14 cellular contexts compared by ENCODE assay signal in the genomic region with DNA sequence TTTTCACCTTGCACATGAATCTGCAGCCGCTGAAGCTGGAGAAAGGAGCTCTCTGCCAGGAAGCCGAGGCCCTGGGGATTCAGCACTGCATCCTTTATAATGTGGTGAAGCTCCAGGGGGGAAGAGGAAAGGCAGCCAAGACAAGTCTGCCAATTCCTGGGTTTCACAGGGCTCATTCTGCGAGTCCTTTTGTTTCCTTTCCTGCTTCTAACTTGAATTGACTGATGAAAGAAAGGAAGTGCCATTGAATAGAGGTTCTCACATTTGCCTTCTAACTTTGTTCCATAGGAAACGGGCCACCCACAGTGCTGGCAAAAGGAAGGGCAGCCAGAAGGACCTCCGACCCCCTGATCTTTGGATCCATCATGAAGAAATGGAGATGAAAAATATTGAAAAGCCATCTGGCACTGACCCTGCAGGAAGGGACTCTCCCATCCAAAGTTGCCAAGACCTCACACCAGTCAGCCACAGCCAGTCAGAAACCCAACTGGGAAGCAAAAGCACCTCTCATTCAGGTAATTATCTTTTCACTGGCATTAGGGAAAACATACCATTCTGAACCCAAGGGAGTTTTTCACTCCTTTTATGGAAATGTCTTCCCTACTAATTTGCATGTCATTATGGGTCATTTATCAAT.
DNase-seq lines count a peak whose midpoint lies in the region; TF ChIP-seq lines count a peak whose summit lies in the region.
"Had no signal": no experiment of that assay in that cellular context is flagged by ENCODE, and none has a peak within 500 bp of the region (broad histone marks: within the 10 kb centered on the region; RNA-seq: fewer than 3 reads in every experiment).

No MANE protein-coding gene starts in this region.

- H3K4me1 ChIP-seq in endodermal cell (ENCODE audit: control insufficient read depth, insufficient read depth, low read length) (no peaks in the 10 kb centered on the region), SK-N-SH (ENCODE audit: control insufficient read depth in 1 of 2, insufficient read depth in 2 of 2, low read depth in 1 of 2, low read length in 1 of 2) (peaks cover 0 to 9% of the 10 kb centered on the region in 2 experiments; a peak in 2 of 4 replicates)
- H3K4me1 ChIP-seq: BE2C had no signal

- in situ Hi-C loops in GM13976 (cut with MboI; ENCODE audit: low sequenced_read_pairs, unreplicated experiment) = no loop called here

- TF ChIP-seq RAD21 in SK-N-SH (IDR thresholded peaks at IDR 0.05; ENCODE audit: low read length) = no peak

- peaks cover 2% of the 10 kb centered on the region for H3K9me3 Mint-ChIP-seq in endodermal cell

- POLR2A ChIA-PET in SK-N-SH (lab: Yijun Ruan, JAX) = no interaction called here

- TF ChIP-seq CTCF in endodermal cell (conservative IDR thresholded peaks at IDR 0.05) (no peak), SK-N-SH (IDR thresholded peaks at IDR 0.05) (no peak), GM13976 (IDR thresholded peaks at IDR 0.05; ENCODE audit: borderline replicate concordance, control extremely low read depth, extremely low read depth, insufficient read depth, missing control alignments) (no peak)

- H3K27ac Mint-ChIP-seq in endodermal cell = peak overlapping the region; percentile 82

- no peaks in the 10 kb centered on the region for H3K9me2 ChIP-seq in SK-N-SH

- H3K27me3 Mint-ChIP-seq in endodermal cell (ENCODE audit: insufficient read depth) = no peaks in the 10 kb centered on the region

- H3K9me3 ChIP-seq in endodermal cell (ENCODE audit: control insufficient read depth, low read length) (no peaks in the 10 kb centered on the region), SK-N-SH (peaks cover 4% of the 10 kb centered on the region; the same call in 1 of the 2 replicates)
- H3K9me3 ChIP-seq: BE2C, sigmoid colon, stomach had no signal

- H4K20me1 ChIP-seq in SK-N-SH (ENCODE audit: insufficient read depth) = no peaks in the 10 kb centered on the region

- H3K36me3 Mint-ChIP-seq in endodermal cell (ENCODE audit: low read depth) = no peaks in the 10 kb centered on the region

- 42 to 54% methylated on average over 2 to 5 of the region's 5 CpGs for WGBS in endodermal cell (ENCODE audit: insufficient coverage in 1 of 2, insufficient read length in 1 of 2), 2 experiments
- WGBS in SK-N-SH (ENCODE audit: low lambda C conversion rate) = 17% methylated on average over 5 of the region's 5 CpGs

- H3K27ac ChIP-seq in endodermal cell (ENCODE audit: low read depth, low read length) (peak overlapping the region; percentile 69), layer of hippocampus (ENCODE audit: low read depth, low read length) (peak overlapping the region; percentile 6), SK-N-SH (ENCODE audit: low read depth in 2 of 2, low read length in 1 of 2) (no peak overlapping the region)
- H3K27ac ChIP-seq: sigmoid colon, stomach had no signal

- H3K79me2 ChIP-seq in SK-N-SH (ENCODE audit: insufficient read depth) = no peaks in the 10 kb centered on the region

- H3F3A ChIP-seq in SK-N-SH (replicated peaks; ENCODE audit: insufficient read depth) = no peaks in the 10 kb centered on the region

- H3K4me3 ChIP-seq in endodermal cell (ENCODE audit: low read length) (no peak overlapping the region), SK-N-SH (ENCODE audit: low read depth in 2 of 2, low read length in 1 of 2) (no peak overlapping the region)
- H3K4me3 ChIP-seq: sigmoid colon, stomach had no signal

- TF ChIP-seq EP300 in SK-N-SH (IDR thresholded peaks at IDR 0.05; ENCODE audit: borderline replicate concordance in 1 of 2, low read depth in 1 of 2, low read length in 1 of 2) = no peak

- no peak overlapping the region for H3K4me2 ChIP-seq in SK-N-SH

- H3K27me3 ChIP-seq in endodermal cell (ENCODE audit: control insufficient read depth, insufficient read depth, low read length, poor library complexity, severe bottlenecking) (no peaks in the 10 kb centered on the region), layer of hippocampus (ENCODE audit: control insufficient read depth, insufficient read depth, low read length) (no peaks in the 10 kb centered on the region), SK-N-SH (ENCODE audit: insufficient read depth) (no peaks in the 10 kb centered on the region)
- H3K27me3 ChIP-seq: BE2C, sigmoid colon, stomach had no signal

- H3K4me1 Mint-ChIP-seq in endodermal cell = peaks cover 13% of the 10 kb centered on the region

- H3K9ac ChIP-seq in endodermal cell (ENCODE audit: extremely low read depth, low read length, poor library complexity, severe bottlenecking) (no peak overlapping the region), SK-N-SH (no peak overlapping the region)

- DNase-seq in DMS 273 (lab: John Stamatoyannopoulos, UW; ENCODE audit: unreplicated experiment) (peak; percentile 96), NCI-H2081 treated with DMSO at 0.1 percent for 48 hours (lab: John Stamatoyannopoulos, UW) (peak; percentile 27), endodermal cell (peak; percentile 67), SK-N-SH (no peak), GM13976 (ENCODE audit: low spot score) (no peak), NCI-H1930 (lab: John Stamatoyannopoulos, UW) (no peak)
- DNase-seq in activated CD4-positive, alpha-beta T cell treated with anti-CD3 and anti-CD28 coated beads, Interleukin-2, amount 50 U/mL, for 4 hours = no peak
- DNase-seq: activated CD4-positive, CD25-positive, alpha-beta regulatory T cell treated with anti-CD3 and anti-CD28 coated beads, Interleukin-2, amount 50 U/mL, for 72 hours; BE2C; HCEC 1CT; NCI-H187; sigmoid colon; stomach had no signal

- no peaks in the 10 kb centered on the region for H3K36me3 ChIP-seq in endodermal cell (ENCODE audit: control insufficient read depth, insufficient read depth, low read length)
- H3K36me3 ChIP-seq in SK-N-SH (replicated peaks in 1 of 2; ENCODE audit: control insufficient read depth in 1 of 2, insufficient read depth in 2 of 2, low read length in 1 of 2) = no peaks in the 10 kb centered on the region
- H3K36me3 ChIP-seq: BE2C, sigmoid colon, stomach had no signal

- H3K4me3 Mint-ChIP-seq in endodermal cell = no peak overlapping the region

- CTCF ChIA-PET in SK-N-SH (lab: Yijun Ruan, JAX) = interaction anchor here (1.2 kb wide), 1 partner anchor 17 kb away, joined by 4 read pairs; no protein-coding TSS in a partner anchor

- H2AFZ ChIP-seq in SK-N-SH (ENCODE audit: low read depth) = no peak overlapping the region

TF ChIP-seq in SK-N-SH, 30 proteins besides CTCF, POLR2A, EP300 and RAD21:
- TF ChIP-seq YY1 (IDR thresholded peaks at IDR 0.05; ENCODE audit: low read depth) = no peak
- TF ChIP-seq NFIC (IDR thresholded peaks at IDR 0.05; ENCODE audit: borderline replicate concordance) = no peak
- no peak for TF ChIP-seq USF2 (IDR thresholded peaks at IDR 0.05; ENCODE audit: borderline replicate concordance, low read depth, low read length)
- no peak for TF ChIP-seq EZH2phosphoT487 (IDR thresholded peaks at IDR 0.05; ENCODE audit: borderline replicate concordance, low read depth)
- TF ChIP-seq NRF1 (IDR thresholded peaks at IDR 0.05; ENCODE audit: low read depth, low read length) = no peak
- no peak for TF ChIP-seq IRF3 (IDR thresholded peaks at IDR 0.05; ENCODE audit: low read depth, low read length)
- TF ChIP-seq MXI1 (IDR thresholded peaks at IDR 0.05; ENCODE audit: low read depth, low read length) = no peak
- TF ChIP-seq POLR2AphosphoS5 (IDR thresholded peaks at IDR 0.05; ENCODE audit: low read depth, low read length) = no peak
- no peak for TF ChIP-seq USF1 (IDR thresholded peaks at IDR 0.05; ENCODE audit: borderline replicate concordance, low read depth)
- no peak for TF ChIP-seq FOXJ3 (CRISPR knock-in tag; IDR thresholded peaks at IDR 0.05)
- no peak for TF ChIP-seq JUND (IDR thresholded peaks at IDR 0.05)
- TF ChIP-seq TAF1 (IDR thresholded peaks at IDR 0.05; ENCODE audit: borderline replicate concordance, low read depth, low read length) = no peak
- TF ChIP-seq GATA2 (CRISPR knock-in tag; IDR thresholded peaks at IDR 0.05) = no peak
- TF ChIP-seq, protein P1, sequence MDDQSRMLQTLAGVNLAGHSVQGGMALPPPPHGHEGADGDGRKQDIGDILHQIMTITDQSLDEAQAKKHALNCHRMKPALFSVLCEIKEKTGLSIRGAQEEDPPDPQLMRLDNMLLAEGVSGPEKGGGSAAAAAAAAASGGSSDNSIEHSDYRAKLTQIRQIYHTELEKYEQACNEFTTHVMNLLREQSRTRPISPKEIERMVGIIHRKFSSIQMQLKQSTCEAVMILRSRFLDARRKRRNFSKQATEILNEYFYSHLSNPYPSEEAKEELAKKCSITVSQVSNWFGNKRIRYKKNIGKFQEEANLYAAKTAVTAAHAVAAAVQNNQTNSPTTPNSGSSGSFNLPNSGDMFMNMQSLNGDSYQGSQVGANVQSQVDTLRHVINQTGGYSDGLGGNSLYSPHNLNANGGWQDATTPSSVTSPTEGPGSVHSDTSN (IDR thresholded peaks at IDR 0.05) = no peak
- no peak for TF ChIP-seq TCF12 (IDR thresholded peaks at IDR 0.05)
- no peak for TF ChIP-seq RFX5 (IDR thresholded peaks at IDR 0.05; ENCODE audit: low read length)
- TF ChIP-seq TEAD4 (IDR thresholded peaks at IDR 0.05; ENCODE audit: borderline replicate concordance, insufficient read depth) = no peak
- TF ChIP-seq FOXM1 (IDR thresholded peaks at IDR 0.05; ENCODE audit: low read depth) = no peak
TF ChIP-seq in SK-N-SH: peak in this region for 0.

Comparison
In these comparisons a context has a peak if more than half of its experiments do, and no peak if none do; other contexts are left out.
1. DNase-seq: peak in DMS 273 (single experiment), NCI-H2081 treated with DMSO at 0.1 percent for 48 hours (single experiment) and endodermal cell (single experiment); none in SK-N-SH (single experiment), activated CD4-positive, alpha-beta T cell treated with anti-CD3 and anti-CD28 coated beads, Interleukin-2, amount 50 U/mL, for 4 hours (0 of 2), GM13976 (single experiment) and NCI-H1930 (0 of 2).
2. H3K27ac ChIP-seq: peak in endodermal cell (single experiment) and layer of hippocampus (single experiment); none in SK-N-SH (0 of 2).